19 cellular contexts compared by ENCODE assay signal in genomic region chr21:37182222-37182621, GRCh38.
"Had no signal": no experiment of that assay in that cellular context is flagged by ENCODE, and none has a peak within 500 bp of the region (broad histone marks: within the 10 kb centered on the region; RNA-seq: fewer than 3 reads in every experiment).

No MANE protein-coding gene starts in this region.

- H3K4me1 Mint-ChIP-seq: naive B cell had no signal

- H3K9me3 ChIP-seq: heart right ventricle, left ventricle myocardium inferior, neutrophil, right atrium auricular region, sigmoid colon had no signal

- H3K27me3 Mint-ChIP-seq: naive B cell, type B pancreatic cell had no signal

- ATAC-seq: heart right ventricle had no signal

- H3K9me3 Mint-ChIP-seq: type B pancreatic cell had no signal

- H3K4me3 Mint-ChIP-seq: naive B cell, type B pancreatic cell had no signal

- H3K4me1 ChIP-seq: right atrium auricular region, sigmoid colon had no signal

- H3K27ac Mint-ChIP-seq: naive B cell, type B pancreatic cell had no signal

- H3K27me3 ChIP-seq: dorsolateral prefrontal cortex, heart right ventricle, neutrophil, right atrium auricular region, sigmoid colon had no signal

- H3K27ac ChIP-seq: dorsolateral prefrontal cortex, left ventricle myocardium inferior, neutrophil, right atrium auricular region, sigmoid colon had no signal

- DNase-seq: cortex of kidney; dorsolateral prefrontal cortex; effector CD8-positive, alpha-beta T cell; heart right ventricle; hypothalamus; kidney glomerular epithelial cell; left ventricle myocardium inferior; mesenchymal stem cell; midbrain; naive B cell; posterior cingulate gyrus; sigmoid colon; small intestine; stimulated activated CD4-positive, alpha-beta T cell treated with anti-CD3 and anti-CD28 coated beads, Interleukin-12 subunit alpha, Interleukin-12 subunit beta, amount 100 ng/mL, for 4 hours; stimulated activated naive CD4-positive, alpha-beta T cell had no signal

- H3K4me3 ChIP-seq: dorsolateral prefrontal cortex, heart right ventricle, left ventricle myocardium inferior, lung, right atrium auricular region, sigmoid colon had no signal
